In the genomic region with DNA sequence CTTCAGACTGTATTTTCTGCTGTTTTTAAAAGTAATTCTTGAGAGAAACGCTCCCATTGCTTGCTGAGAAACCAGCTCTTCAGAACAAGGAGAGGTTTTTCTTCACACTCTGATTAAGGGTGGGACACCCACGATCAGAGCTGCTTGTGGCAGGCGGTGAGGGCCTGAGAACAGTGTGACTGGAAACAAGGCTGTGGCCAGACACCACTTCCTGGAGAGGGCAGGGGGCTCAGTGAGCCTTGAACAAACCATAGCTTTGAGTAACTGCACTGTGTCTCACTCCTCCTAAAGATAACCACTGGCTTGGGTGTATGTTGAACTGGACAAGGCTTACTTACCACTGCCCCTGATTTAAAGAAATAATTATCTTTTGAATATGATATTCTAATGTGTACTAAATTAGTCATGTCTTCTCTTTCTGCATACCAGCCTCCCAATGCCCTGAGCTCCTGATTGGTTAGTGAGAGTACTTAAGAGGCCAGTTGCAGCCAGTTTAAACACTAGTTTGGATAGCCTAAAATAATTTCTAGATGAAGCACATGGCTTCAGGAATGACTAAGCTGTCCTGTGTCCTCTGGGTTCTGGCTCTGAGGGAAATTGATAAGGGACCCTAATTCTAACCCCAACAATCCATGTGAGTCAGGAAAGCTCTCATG, we compare ENCODE assay signal across 8 cellular contexts. TPM values are rescaled to one million over a fixed set of nuclear protein-coding genes. Genes with fewer than 3 reads are reported as not detected.
DNase-seq lines count a peak whose midpoint lies in the region; ATAC-seq and TF ChIP-seq lines count a peak whose summit lies in the region.

No MANE protein-coding gene starts in this region.

- no peak overlapping the region for H3K4me3 ChIP-seq in mammary epithelial cell (replicated peaks in 1 of 3; ENCODE audit: insufficient read depth in 1 of 3, low read depth in 2 of 3, low read length in 3 of 3)
- H3K4me3 ChIP-seq in adrenal gland: no peak overlapping the region

- H3K36me3 ChIP-seq in mammary epithelial cell (ENCODE audit: insufficient read depth, low read length) (no peaks in the 10 kb centered on the region), adrenal gland (replicated peaks in 1 of 2) (no peaks in the 10 kb centered on the region)

- CTCF ChIA-PET in activated CD4-positive, alpha-beta T cell treated with anti-CD3 and anti-CD28 coated beads for 36 hours (lab: Charles Lee): no interaction called here
- CTCF ChIA-PET in mammary epithelial cell (lab: Charles Lee; ENCODE audit: low non-redundant PET): no interaction called here

- peaks cover 36% of the 10 kb centered on the region for H3K4me1 Mint-ChIP-seq in activated CD4-positive, alpha-beta T cell treated with anti-CD3 and anti-CD28 coated beads for 36 hours

- H3K36me3 Mint-ChIP-seq in activated CD4-positive, alpha-beta T cell treated with anti-CD3 and anti-CD28 coated beads for 36 hours (ENCODE audit: low read depth): peaks cover 28% of the 10 kb centered on the region

- H3K4me2 ChIP-seq in mammary epithelial cell (ENCODE audit: insufficient read depth, low read depth, low read length): no peak overlapping the region

- H3K4me3 Mint-ChIP-seq in activated CD4-positive, alpha-beta T cell treated with anti-CD3 and anti-CD28 coated beads for 36 hours: no peak overlapping the region

- dilution Hi-C loops in mammary epithelial cell (cut with HindIII; ENCODE audit: low sequenced_read_pairs): no loop called here

- no peaks in the 10 kb centered on the region for H3K79me2 ChIP-seq in mammary epithelial cell (ENCODE audit: insufficient read depth, low read length)

- BruUV-seq in mammary epithelial cell (replicated peaks; lab: Mats Ljungman, UMichigan): no TSS peak

- no peak overlapping the region for H2AFZ ChIP-seq in mammary epithelial cell (ENCODE audit: low read depth, low read length)

- no peaks in the 10 kb centered on the region for H4K20me1 ChIP-seq in mammary epithelial cell (ENCODE audit: insufficient read depth, low read length)

- H3K27ac ChIP-seq in mammary epithelial cell (ENCODE audit: insufficient read depth, low read depth, low read length) (no peak overlapping the region), adrenal gland (no peak overlapping the region)

- ATAC-seq in GM18520 (IDR thresholded peaks at IDR 0.05; ENCODE audit: unreplicated experiment) (peak; percentile 66), HG02840 (IDR thresholded peaks at IDR 0.05; ENCODE audit: low FRiP score, unreplicated experiment) (peak; percentile 75)
- peak; percentile 61 for ATAC-seq in activated CD4-positive, alpha-beta T cell treated with anti-CD3 and anti-CD28 coated beads for 36 hours

- peaks cover 9% of the 10 kb centered on the region for H3K9me3 Mint-ChIP-seq in activated CD4-positive, alpha-beta T cell treated with anti-CD3 and anti-CD28 coated beads for 36 hours (ENCODE audit: low read depth)

- WGBS in mammary epithelial cell (ENCODE audit: low coverage, missing lambda C conversion rate): 63% methylated on average over 3 of the region's 3 CpGs
- whole genome bisulfite sequencing in adrenal gland, 4 donors: 54 to 80% (median 73%) methylated on average over 3 of the region's 3 CpGs

- peak; percentile 55 for DNase-seq in activated CD4-positive, alpha-beta T cell treated with anti-CD3 and anti-CD28 coated beads for 36 hours
- DNase-seq in islet precursor cell (peak; percentile 79), mammary epithelial cell (no peak), medulla oblongata (ENCODE audit: extremely low spot score) (no peak), NCI-H187 treated with DMSO at 0.1 percent for 48 hours (lab: John Stamatoyannopoulos, UW) (no peak), adrenal gland (no peak)

- in situ Hi-C loops in mammary epithelial cell (cut with MboI; ENCODE audit: low sequenced_read_pairs in 2 of 2): no loop called here

- POLR2A ChIA-PET in activated CD4-positive, alpha-beta T cell treated with anti-CD3 and anti-CD28 coated beads for 36 hours (lab: Charles Lee): no interaction called here

- TF ChIP-seq POLR2A in adrenal gland (IDR thresholded peaks at IDR 0.05): no peak

- H3K9ac ChIP-seq in mammary epithelial cell (ENCODE audit: insufficient read depth, low read length): no peak overlapping the region

- no peaks in the 10 kb centered on the region for H3K4me1 ChIP-seq in mammary epithelial cell (ENCODE audit: insufficient read depth, low read length)
- no peaks in the 10 kb centered on the region for H3K4me1 ChIP-seq in adrenal gland (replicated peaks in 1 of 2)

- no peaks in the 10 kb centered on the region for H3K27me3 Mint-ChIP-seq in activated CD4-positive, alpha-beta T cell treated with anti-CD3 and anti-CD28 coated beads for 36 hours

- no peak overlapping the region for H3K27ac Mint-ChIP-seq in activated CD4-positive, alpha-beta T cell treated with anti-CD3 and anti-CD28 coated beads for 36 hours

- H3K27me3 ChIP-seq in mammary epithelial cell (ENCODE audit: insufficient read depth, low read length) (peaks cover 1% of the 10 kb centered on the region), adrenal gland (peaks cover 3% of the 10 kb centered on the region)

- peaks cover 12% of the 10 kb centered on the region for H3K9me3 ChIP-seq in mammary epithelial cell (replicated peaks; ENCODE audit: insufficient read depth, low read length)
- H3K9me3 ChIP-seq in adrenal gland (replicated peaks in 1 of 3): no peaks in the 10 kb centered on the region

- intact Hi-C loops in activated CD4-positive, alpha-beta T cell treated with anti-CD3 and anti-CD28 coated beads for 36 hours (cut with DNase I, micrococcal nuclease): loop anchor here in 1 of 2 experiments (10.0 kb wide), 1 partner anchor 55 kb away; no protein-coding TSS in a partner anchor
- intact Hi-C loops in mammary epithelial cell (cut with micrococcal nuclease): no loop called here
- intact Hi-C loops in adrenal gland (cut with DNase I): no loop called here

- TF ChIP-seq CTCF in mammary epithelial cell (conservative IDR thresholded peaks at IDR 0.05 in 1 of 2, IDR thresholded peaks at IDR 0.05 in 1 of 2; ENCODE audit: extremely low read depth in 1 of 2, insufficient read depth in 1 of 2, low read depth in 1 of 2, low read length in 2 of 2) (no peak), adrenal gland (IDR thresholded peaks at IDR 0.05) (no peak)

RNA-seq across cellular contexts. Expression of a gene that starts 3.7 kb away (rescaled TPM):
- under 1 TPM; 0.05 TPM for total RNA-seq in activated CD4-positive, alpha-beta T cell treated with anti-CD3 and anti-CD28 coated beads for 36 hours
- total RNA-seq in mammary epithelial cell: not detected
- polyA plus RNA-seq in mammary epithelial cell: not detected
- not detected for polyA minus RNA-seq in mammary epithelial cell
- 1 to 10 TPM in 4 of 8 donors, under 1 TPM in 3, not detected in 1; 0.38 to 3.4 (median 1.0) TPM for total RNA-seq in adrenal gland
- under 1 TPM; 0.16 to 0.99 (median 0.24) TPM for polyA plus RNA-seq in adrenal gland

RNA-seq across cellular contexts. Expression of a gene that starts 31.5 kb away (rescaled TPM):
- under 1 TPM in 1 of 2 experiments, not detected in 1; 0.12 TPM for total RNA-seq in activated CD4-positive, alpha-beta T cell treated with anti-CD3 and anti-CD28 coated beads for 36 hours
- total RNA-seq in mammary epithelial cell (not detected), adrenal gland (10 to 100 TPM in 7 of 8 donors, 1 to 10 TPM in 1; 2.7 to 53.3 (median 23.3) TPM)
- polyA plus RNA-seq in mammary epithelial cell (not detected), adrenal gland (10 to 100 TPM in 1 of 3 donors, 1 to 10 TPM in 2; 7.8 to 18.8 (median 8.0) TPM)
- polyA minus RNA-seq in mammary epithelial cell: not detected

Comparison
In these comparisons a context has a peak if more than half of its experiments do, and no peak if none do; other contexts are left out.
1. DNase-seq: peak in activated CD4-positive, alpha-beta T cell treated with anti-CD3 and anti-CD28 coated beads for 36 hours (single experiment) and islet precursor cell (single experiment); none in mammary epithelial cell (single experiment), medulla oblongata (single experiment), NCI-H187 treated with DMSO at 0.1 percent for 48 hours (single experiment) and adrenal gland (0 of 7).
2. Peak in every context shown above with its lines, with median percentiles within 50 percentile points of each other: ATAC-seq.